In the genomic region with DNA sequence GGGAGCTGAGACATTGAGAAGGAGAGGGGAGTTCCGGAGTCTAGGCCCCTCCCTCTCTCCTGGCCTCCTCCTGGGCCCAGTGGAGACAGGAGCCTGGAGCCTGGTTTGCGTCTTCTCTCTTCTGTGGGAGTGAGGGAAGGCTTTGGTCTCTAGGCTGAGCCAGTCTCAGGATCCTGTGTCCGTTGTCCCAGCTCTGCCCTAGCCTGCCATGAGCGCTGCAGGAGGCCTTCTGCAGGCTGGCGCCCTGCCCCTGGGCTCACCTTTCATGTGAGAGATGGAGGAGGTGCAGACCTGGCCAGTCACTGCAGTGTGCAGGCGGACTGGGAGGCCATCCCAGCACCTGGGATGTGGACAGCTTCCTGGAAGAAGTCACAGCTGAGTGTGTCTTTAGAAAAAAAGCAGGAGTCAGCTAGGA, we compare ENCODE assay signal across 1 cellular context.
TF ChIP-seq lines count a peak whose summit lies in the region.

No MANE protein-coding gene starts in this region.

TF ChIP-seq in HepG2, 621 proteins besides CTCF, POLR2A, EP300 and RAD21:
- no peak for TF ChIP-seq ZBTB2 (CRISPR knock-in tag; IDR thresholded peaks at IDR 0.05; ENCODE audit: low read depth)
- TF ChIP-seq ZBTB33 (CRISPR knock-in tag; IDR thresholded peaks at IDR 0.05): peak; percentile 99
- TF ChIP-seq ZNF496 (CRISPR knock-in tag; IDR thresholded peaks at IDR 0.05; ENCODE audit: insufficient replicate concordance): no peak
- TF ChIP-seq THAP11 (CRISPR knock-in tag; IDR thresholded peaks at IDR 0.05): no peak
- TF ChIP-seq RXRA (CRISPR knock-in tag; IDR thresholded peaks at IDR 0.05): 0 out of 2 replicates have a peak, but pooled peaks have one; percentile 32
- TF ChIP-seq RARA (CRISPR knock-in tag; IDR thresholded peaks at IDR 0.05): 0 out of 2 replicates have a peak, but pooled peaks have one; percentile 48
- peak; percentile 58; the same call in 1 of the 2 replicates for TF ChIP-seq ZBTB38 (CRISPR knock-in tag; IDR thresholded peaks at IDR 0.05)
- TF ChIP-seq, protein P1, sequence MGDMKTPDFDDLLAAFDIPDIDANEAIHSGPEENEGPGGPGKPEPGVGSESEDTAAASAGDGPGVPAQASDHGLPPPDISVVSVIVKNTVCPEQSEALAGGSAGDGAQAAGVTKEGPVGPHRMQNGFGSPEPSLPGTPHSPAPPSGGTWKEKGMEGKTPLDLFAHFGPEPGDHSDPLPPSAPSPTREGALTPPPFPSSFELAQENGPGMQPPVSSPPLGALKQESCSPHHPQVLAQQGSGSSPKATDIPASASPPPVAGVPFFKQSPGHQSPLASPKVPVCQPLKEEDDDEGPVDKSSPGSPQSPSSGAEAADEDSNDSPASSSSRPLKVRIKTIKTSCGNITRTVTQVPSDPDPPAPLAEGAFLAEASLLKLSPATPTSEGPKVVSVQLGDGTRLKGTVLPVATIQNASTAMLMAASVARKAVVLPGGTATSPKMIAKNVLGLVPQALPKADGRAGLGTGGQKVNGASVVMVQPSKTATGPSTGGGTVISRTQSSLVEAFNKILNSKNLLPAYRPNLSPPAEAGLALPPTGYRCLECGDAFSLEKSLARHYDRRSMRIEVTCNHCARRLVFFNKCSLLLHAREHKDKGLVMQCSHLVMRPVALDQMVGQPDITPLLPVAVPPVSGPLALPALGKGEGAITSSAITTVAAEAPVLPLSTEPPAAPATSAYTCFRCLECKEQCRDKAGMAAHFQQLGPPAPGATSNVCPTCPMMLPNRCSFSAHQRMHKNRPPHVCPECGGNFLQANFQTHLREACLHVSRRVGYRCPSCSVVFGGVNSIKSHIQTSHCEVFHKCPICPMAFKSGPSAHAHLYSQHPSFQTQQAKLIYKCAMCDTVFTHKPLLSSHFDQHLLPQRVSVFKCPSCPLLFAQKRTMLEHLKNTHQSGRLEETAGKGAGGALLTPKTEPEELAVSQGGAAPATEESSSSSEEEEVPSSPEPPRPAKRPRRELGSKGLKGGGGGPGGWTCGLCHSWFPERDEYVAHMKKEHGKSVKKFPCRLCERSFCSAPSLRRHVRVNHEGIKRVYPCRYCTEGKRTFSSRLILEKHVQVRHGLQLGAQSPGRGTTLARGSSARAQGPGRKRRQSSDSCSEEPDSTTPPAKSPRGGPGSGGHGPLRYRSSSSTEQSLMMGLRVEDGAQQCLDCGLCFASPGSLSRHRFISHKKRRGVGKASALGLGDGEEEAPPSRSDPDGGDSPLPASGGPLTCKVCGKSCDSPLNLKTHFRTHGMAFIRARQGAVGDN (CRISPR knock-in tag; IDR thresholded peaks at IDR 0.05): peak; percentile 33; the same call in 1 of the 2 replicates
